Comparison of ENCODE assay signal across 25 cellular contexts in the genomic region with DNA sequence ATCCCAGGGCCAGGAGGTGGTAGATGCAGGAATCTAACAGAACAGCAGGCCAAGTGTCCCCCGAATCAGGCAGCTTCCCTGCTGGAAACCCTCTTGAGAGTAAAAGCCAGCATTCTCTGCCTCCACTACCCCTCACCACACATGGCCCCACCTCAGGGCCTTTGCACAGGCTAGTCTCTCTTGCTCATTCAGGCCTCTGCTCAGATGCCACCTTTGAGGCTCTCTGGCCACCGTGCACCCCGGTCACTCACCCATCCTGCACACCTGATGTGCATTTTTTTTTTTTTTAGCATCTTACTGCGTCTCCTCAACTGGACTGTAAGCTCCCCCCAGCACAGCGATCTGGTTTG. TPM values are rescaled to one million over a fixed set of nuclear protein-coding genes. Genes with fewer than 3 reads are reported as not detected.
DNase-seq lines count a peak whose midpoint lies in the region; ATAC-seq and TF ChIP-seq lines count a peak whose summit lies in the region.
"Had no signal": no experiment of that assay in that cellular context is flagged by ENCODE, and none has a peak within 500 bp of the region (broad histone marks: within the 10 kb centered on the region; RNA-seq: fewer than 3 reads in every experiment).

No MANE protein-coding gene starts in this region.

- no peak overlapping the region for H2BK15ac ChIP-seq in neuronal stem cell (ENCODE audit: low read length)

- no peak overlapping the region for H4K8ac ChIP-seq in neuronal stem cell (ENCODE audit: low read depth, low read length)

- H3K27ac Mint-ChIP-seq in Caco-2 (ENCODE audit: unreplicated experiment), result peak overlapping the region; percentile 33
- H3K27ac Mint-ChIP-seq: activated CD8-positive, alpha-beta T cell treated with anti-CD3 and anti-CD28 coated beads, Interleukin-2, amount 10 ng/mL, durations not matched to agents 7 days and 5 days; activated naive CD8-positive, alpha-beta T cell treated with anti-CD3 and anti-CD28 coated beads for 36 hours; HFFc6; memory B cell; type B pancreatic cell had no signal

- H3K79me1 ChIP-seq in neuronal stem cell (ENCODE audit: low read depth, low read length), result no peaks in the 10 kb centered on the region

- no peak overlapping the region for H2AFZ ChIP-seq in neuronal stem cell (ENCODE audit: low read length)

- H3K4me3 ChIP-seq in Caco-2 (ENCODE audit: low read depth, low read length) (no peak overlapping the region), iPS-15b (ENCODE audit: low read depth, low read length) (peak overlapping the region; percentile 27), neuronal stem cell (ENCODE audit: low read length in 2 of 2) (no peak overlapping the region), upper lobe of right lung (no peak overlapping the region)
- H3K4me3 ChIP-seq: smooth muscle cell had no signal

- no peak overlapping the region for H3K4me3 Mint-ChIP-seq in Caco-2 (ENCODE audit: unreplicated experiment)
- H3K4me3 Mint-ChIP-seq: activated CD8-positive, alpha-beta T cell treated with anti-CD3 and anti-CD28 coated beads, Interleukin-2, amount 10 ng/mL, durations not matched to agents 7 days and 5 days; activated naive CD8-positive, alpha-beta T cell treated with anti-CD3 and anti-CD28 coated beads for 36 hours; HFFc6; memory B cell had no signal

- POLR2A ChIA-PET in Caco-2 (lab: Charles Lee), result no interaction called here
- POLR2A ChIA-PET in RWPE1 (lab: Yijun Ruan, JAX; ENCODE audit: low non-redundant PET), result no interaction called here

- H3K4me1 ChIP-seq in Caco-2 (peaks cover 10% of the 10 kb centered on the region), iPS-15b (ENCODE audit: control insufficient read depth, insufficient read depth, low read length) (peaks cover 55% of the 10 kb centered on the region), neuronal stem cell (ENCODE audit: control insufficient read depth in 2 of 2, insufficient read depth in 1 of 2, low read depth in 1 of 2, low read length in 2 of 2) (peaks cover 56 to 96% of the 10 kb centered on the region in 2 donors), upper lobe of right lung (peaks cover 70% of the 10 kb centered on the region)

- peak overlapping the region; percentile 72 for H2BK5ac ChIP-seq in neuronal stem cell (ENCODE audit: low read length)

- H3K4me1 Mint-ChIP-seq in Caco-2 (ENCODE audit: low read depth, unreplicated experiment), result peaks cover 14% of the 10 kb centered on the region

- H3K9ac ChIP-seq in iPS-15b (ENCODE audit: low read depth, low read length), result no peak overlapping the region
- no peak overlapping the region for H3K9ac ChIP-seq in neuronal stem cell (ENCODE audit: low read depth, low read length, poor library complexity)
- H3K9ac ChIP-seq: KMS-11 had no signal

- BruUV-seq in Caco-2 (replicated peaks; lab: Mats Ljungman, UMichigan), result no TSS peak

- peak overlapping the region; percentile 73 for H3K18ac ChIP-seq in neuronal stem cell (ENCODE audit: low read length)

- peak overlapping the region; percentile 3; the same call in 1 of the 2 replicates for H3K27ac ChIP-seq in RWPE1
- no peak overlapping the region for H3K27ac ChIP-seq in neuronal stem cell (replicated peaks; ENCODE audit: low read length)
- H3K27ac ChIP-seq in upper lobe of right lung, result no peak overlapping the region
- H3K27ac ChIP-seq: KMS-11 had no signal

- H3K9me3 ChIP-seq in Caco-2, result no peaks in the 10 kb centered on the region
- H3K9me3 ChIP-seq in iPS-15b (ENCODE audit: control insufficient read depth, insufficient read depth, low read length), result no peaks in the 10 kb centered on the region
- peaks cover 2 to 4% of the 10 kb centered on the region in 2 donors for H3K9me3 ChIP-seq in neuronal stem cell (replicated peaks in 1 of 2; ENCODE audit: control insufficient read depth in 2 of 2, insufficient read depth in 1 of 2, low read depth in 1 of 2, low read length in 2 of 2)
- H3K9me3 ChIP-seq in upper lobe of right lung, result no peaks in the 10 kb centered on the region
- H3K9me3 ChIP-seq: BE2C had no signal

- CTCF ChIA-PET in Caco-2 (lab: Charles Lee) (interaction anchor here (0.9 kb wide), 1 partner anchor 21 kb away, joined by 4 read pairs; no protein-coding TSS in a partner anchor), RWPE1 (lab: Yijun Ruan, JAX) (interaction anchor here (0.6 to 0.9 kb wide), 2 partner anchors 32 to 304 kb away, joined by 4 read pairs; no protein-coding TSS in a partner anchor)

- H4K91ac ChIP-seq in neuronal stem cell (ENCODE audit: low read depth, low read length, poor library complexity), result no peak overlapping the region

- H3K4ac ChIP-seq in neuronal stem cell (ENCODE audit: low read length), result no peak overlapping the region

- H3K27me3 ChIP-seq in Caco-2 (replicated peaks; ENCODE audit: control insufficient read depth, insufficient read depth, low read length) (no peaks in the 10 kb centered on the region), iPS-15b (ENCODE audit: control insufficient read depth, insufficient read depth, low read length) (no peaks in the 10 kb centered on the region), neuronal stem cell (ENCODE audit: control insufficient read depth in 3 of 3, insufficient read depth in 3 of 3, low read depth in 1 of 3, low read length in 3 of 3) (peaks cover 0 to 17% (median 0%) of the 10 kb centered on the region in 3 experiments), upper lobe of right lung (no peaks in the 10 kb centered on the region)
- H3K27me3 ChIP-seq: BE2C had no signal

- no peak overlapping the region for H3K14ac ChIP-seq in neuronal stem cell (ENCODE audit: low read length)

- H3K9me3 Mint-ChIP-seq in Caco-2 (ENCODE audit: unreplicated experiment), result no peaks in the 10 kb centered on the region
- H3K9me3 Mint-ChIP-seq: activated naive CD8-positive, alpha-beta T cell treated with anti-CD3 and anti-CD28 coated beads for 36 hours; HFFc6; memory B cell; type B pancreatic cell had no signal

- no peaks in the 10 kb centered on the region for H3K36me3 Mint-ChIP-seq in Caco-2 (ENCODE audit: insufficient read depth, unreplicated experiment)

- no peak overlapping the region for H3K23ac ChIP-seq in neuronal stem cell (ENCODE audit: low read depth, low read length, poor library complexity)

- H3K4me2 ChIP-seq in neuronal stem cell (ENCODE audit: insufficient read depth, low read length, poor library complexity, severe bottlenecking), result no peak overlapping the region
- H3K4me2 ChIP-seq: KMS-11 had no signal

- no peaks in the 10 kb centered on the region for H3K36me3 ChIP-seq in Caco-2 (ENCODE audit: control insufficient read depth, insufficient read depth, low read length)
- H3K36me3 ChIP-seq in iPS-15b (ENCODE audit: control insufficient read depth, insufficient read depth, low read length), result no peaks in the 10 kb centered on the region
- H3K36me3 ChIP-seq in neuronal stem cell (replicated peaks in 1 of 2; ENCODE audit: control insufficient read depth in 2 of 2, insufficient read depth in 2 of 2, low read length in 2 of 2), result no peaks in the 10 kb centered on the region
- H3K36me3 ChIP-seq in upper lobe of right lung, result no peaks in the 10 kb centered on the region
- H3K36me3 ChIP-seq: BE2C had no signal

- no peaks in the 10 kb centered on the region for H3K27me3 Mint-ChIP-seq in Caco-2 (ENCODE audit: insufficient read depth, unreplicated experiment)
- H3K27me3 Mint-ChIP-seq: activated naive CD8-positive, alpha-beta T cell treated with anti-CD3 and anti-CD28 coated beads for 36 hours; memory B cell had no signal

- H2AK5ac ChIP-seq in neuronal stem cell (ENCODE audit: low read depth, low read length), result peak overlapping the region; percentile 86

- H2BK12ac ChIP-seq in neuronal stem cell (ENCODE audit: low read length), result peak overlapping the region; percentile 2

- ATAC-seq in upper lobe of right lung (no peak), GM18517 (IDR thresholded peaks at IDR 0.05; ENCODE audit: unreplicated experiment) (no peak)
- ATAC-seq: activated CD8-positive, alpha-beta T cell treated with anti-CD3 and anti-CD28 coated beads, Interleukin-2, amount 10 ng/mL, durations not matched to agents 7 days and 5 days had no signal

- WGBS in neuronal stem cell (ENCODE audit: extremely low coverage in 2 of 2, insufficient read length in 2 of 2, insufficient replicate concordance in 1 of 2), 2 donors, result no CpG with 5 or more reads among the region's 5 CpGs

- DNase-seq in Caco-2 (no peak), RWPE1 (ENCODE audit: low spot score) (no peak), neuronal stem cell (ENCODE audit: low spot score) (no peak), upper lobe of right lung (no peak), DMS53 treated with DMSO at 0.1 percent for 48 hours (lab: John Stamatoyannopoulos, UW; ENCODE audit: unreplicated experiment) (no peak)
- DNase-seq in stimulated activated CD4-positive, alpha-beta T cell treated with anti-CD3 and anti-CD28 coated beads, Interleukin-12 subunit alpha, Interleukin-12 subunit beta, amount 100 ng/mL, for 4 hours, result no peak
- DNase-seq: ACHN; activated CD8-positive, alpha-beta T cell treated with anti-CD3 and anti-CD28 coated beads, Interleukin-2, amount 10 ng/mL, durations not matched to agents 7 days and 5 days; activated effector memory CD4-positive, alpha-beta T cell treated with Interleukin-2 at 50 U/mL for 16 hours; activated naive CD8-positive, alpha-beta T cell treated with anti-CD3 and anti-CD28 coated beads for 36 hours; activated T-cell treated with anti-CD3 and anti-CD28 coated beads for 4 hours; aorta; BE2C; HFFc6; MM.1S; NCI-H748 treated with DMSO at 0.1 percent for 48 hours; retina; RPMI8226; stimulated activated CD4-positive, alpha-beta T cell treated with anti-CD3 and anti-CD28 coated beads, Interleukin-2, amount 100 ng/mL, for 24 hours had no signal

- H2BK120ac ChIP-seq in neuronal stem cell (ENCODE audit: low read depth, low read length), result peak overlapping the region; percentile 78

- intact Hi-C loops in Caco-2 (cut with micrococcal nuclease; ENCODE audit: unreplicated experiment) (no loop called here), upper lobe of right lung (cut with DNase I) (no loop called here)

- TF ChIP-seq CTCF in Caco-2 (IDR thresholded peaks at IDR 0.05; ENCODE audit: insufficient read depth in 1 of 2, low read depth in 1 of 2, low read length in 1 of 2, severe bottlenecking in 1 of 2, unreplicated experiment in 1 of 2) (no peak), RWPE1 (conservative IDR thresholded peaks at IDR 0.05; ENCODE audit: low read depth) (no peak), upper lobe of right lung (IDR thresholded peaks at IDR 0.05) (no peak)

RNA-seq across cellular contexts. Expression of a gene that starts 34.5 kb away (rescaled TPM):
- total RNA-seq in Caco-2 (2022) (140 and 142 TPM in 2 replicates), upper lobe of right lung (87.2 TPM)
- polyA plus RNA-seq in neuronal stem cell (2013, experiment 1 of 2), result 5.7 TPM
- polyA plus RNA-seq in neuronal stem cell (2013, experiment 2 of 2), result 6.2 TPM
